In genomic region chr10:99366666-99367065, GRCh38 we compare ENCODE assay signal across 25 cellular contexts. TPM values are rescaled to one million over a fixed set of nuclear protein-coding genes. Genes with fewer than 3 reads are reported as not detected.
"Had no signal": no experiment of that assay in that cellular context is flagged by ENCODE, and none has a peak within 500 bp of the region (broad histone marks: within the 10 kb centered on the region; RNA-seq: fewer than 3 reads in every experiment).

No MANE protein-coding gene starts in this region.

- DNase-seq: effector CD8-positive, alpha-beta T cell; effector memory CD8-positive, alpha-beta T cell; endodermal cell; erythroblast; esophagus squamous epithelium; foreskin fibroblast; foreskin melanocyte; gastrocnemius medialis; glutamatergic neuron; head of caudate nucleus; heart right ventricle; hippocampal formation; left cardiac atrium; left lung; left ventricle myocardium superior; lower lobe of right lung; mesenchymal stem cell; midbrain; naive thymus-derived CD4-positive, alpha-beta T cell had no signal

- H3K9me3 ChIP-seq: esophagus squamous epithelium, gastrocnemius medialis, heart right ventricle, left lung, lower lobe of right lung had no signal

- H3K4me1 ChIP-seq: esophagus squamous epithelium, gastrocnemius medialis, left lung, lower lobe of right lung had no signal

- H3K4me3 ChIP-seq: coronary artery, esophagus squamous epithelium, gastrocnemius medialis, heart right ventricle, left lung, lower lobe of right lung had no signal

- H3K36me3 ChIP-seq: gastrocnemius medialis, heart right ventricle, left lung, lower lobe of right lung had no signal

- H3K27me3 ChIP-seq: esophagus squamous epithelium, gastrocnemius medialis had no signal

- H3K27ac ChIP-seq: coronary artery, epithelial cell of prostate, esophagus squamous epithelium, gastrocnemius medialis, heart right ventricle, left lung, lower lobe of right lung had no signal

- ATAC-seq: effector memory CD8-positive, alpha-beta T cell; esophagus mucosa; gastrocnemius medialis; heart right ventricle; left cardiac atrium; left lung; left ventricle myocardium superior; lower lobe of right lung; naive thymus-derived CD4-positive, alpha-beta T cell had no signal

RNA-seq across cellular contexts. Expression of gene CNNM1, which starts 37.5 kb away (rescaled TPM):
- total RNA-seq: dermis microvascular lymphatic vessel endothelial cell, gastrocnemius medialis, glomerular endothelial cell, lung microvascular endothelial cell had no signal
